Comparison of ENCODE assay signal across 21 cellular contexts in genomic region chr7:44117801-44118429, GRCh38. TPM values are rescaled to one million over a fixed set of nuclear protein-coding genes. Genes with fewer than 3 reads are reported as not detected.
A peak's percentile ranks its signal among the peaks of the same experiment; 100 is the strongest.
DNase-seq lines count a peak whose midpoint lies in the region; ATAC-seq, FAIRE-seq and TF ChIP-seq lines count a peak whose summit lies in the region.
"Had no signal": no experiment of that assay in that cellular context is flagged by ENCODE, and none has a peak within 500 bp of the region (broad histone marks: within the 10 kb centered on the region; RNA-seq: fewer than 3 reads in every experiment).

No MANE protein-coding gene starts in this region.

- no peaks in the 10 kb centered on the region for H3K27me3 ChIP-seq in spleen (replicated peaks in 1 of 7)

- H3K4me3 Mint-ChIP-seq in activated T-helper 2 cell treated with anti-CD3 and anti-CD28 coated beads, Interferon-gamma antibody, Interleukin-2, Interleukin-4, amounts not matched to agents 10 μg/mL and 5 μg/mL and 100 μg/mL, durations not matched to agents 14 hours and 24 hours and 36 hours (ENCODE audit: low read depth): peak overlapping the region; percentile 2
- H3K4me3 Mint-ChIP-seq: CD4-positive, CD25-positive, alpha-beta regulatory T cell; GM23338 had no signal

- H3K9me3 ChIP-seq in KOPT-K1 (ENCODE audit: insufficient read depth, low read length, poor library complexity, severe bottlenecking) (no peaks in the 10 kb centered on the region), kidney (ENCODE audit: control insufficient read depth in 1 of 2, low read length in 2 of 2) (no peaks in the 10 kb centered on the region), spleen (no peaks in the 10 kb centered on the region)
- H3K9me3 ChIP-seq: HAP-1 had no signal

- no peak for TF ChIP-seq CTCF in kidney (IDR thresholded peaks at IDR 0.05; ENCODE audit: borderline replicate concordance, extremely low read depth, insufficient read depth)
- no peak for TF ChIP-seq CTCF in spleen (IDR thresholded peaks at IDR 0.05 in 8 of 11, conservative IDR thresholded peaks at IDR 0.05 in 3 of 11)

- H3K4me3 ChIP-seq in kidney (ENCODE audit: low read length in 2 of 2) (no peak overlapping the region), spleen (no peak overlapping the region)
- H3K4me3 ChIP-seq: GM23338, HAP-1 had no signal

- intact Hi-C loops in activated T-helper 2 cell treated with anti-CD3 and anti-CD28 coated beads, Interferon-gamma antibody, Interleukin-2, Interleukin-4, amounts not matched to agents 10 μg/mL and 5 μg/mL and 100 μg/mL, durations not matched to agents 14 hours and 24 hours and 36 hours (cut with micrococcal nuclease): no loop called here
- intact Hi-C loops in kidney (cut with DNase I): no loop called here
- intact Hi-C loops in spleen (cut with DNase I; ENCODE audit: low total_unique reads): no loop called here

- no peak overlapping the region for H3K27ac Mint-ChIP-seq in activated T-helper 2 cell treated with anti-CD3 and anti-CD28 coated beads, Interferon-gamma antibody, Interleukin-2, Interleukin-4, amounts not matched to agents 10 μg/mL and 5 μg/mL and 100 μg/mL, durations not matched to agents 14 hours and 24 hours and 36 hours
- H3K27ac Mint-ChIP-seq: GM23338 had no signal

- no peak for DNase-seq in activated T-helper 2 cell treated with anti-CD3 and anti-CD28 coated beads, Interferon-gamma antibody, Interleukin-2, Interleukin-4, amounts not matched to agents 10 μg/mL and 5 μg/mL and 100 μg/mL, durations not matched to agents 14 hours and 24 hours and 36 hours (ENCODE audit: low spot score)
- peak; percentile 63 for DNase-seq in kidney
- DNase-seq in spleen: peak; percentile 54
- DNase-seq in left lobe of liver (ENCODE audit: low spot score): no peak
- DNase-seq in SHP77 treated with DMSO at 0.1 percent for 48 hours (lab: John Stamatoyannopoulos, UW): no peak
- DNase-seq: CD4-positive, CD25-positive, alpha-beta regulatory T cell; DMS79 treated with DMSO at 0.1 percent for 48 hours; MM.1S; NCI-H1048; NCI-H1417 treated with DMSO at 0.1 percent for 48 hours; NCI-H187; NCI-H510A treated with DMSO at 0.1 percent for 48 hours; NCI-H82 had no signal

- no peaks in the 10 kb centered on the region for H3K9me3 Mint-ChIP-seq in activated T-helper 2 cell treated with anti-CD3 and anti-CD28 coated beads, Interferon-gamma antibody, Interleukin-2, Interleukin-4, amounts not matched to agents 10 μg/mL and 5 μg/mL and 100 μg/mL, durations not matched to agents 14 hours and 24 hours and 36 hours
- H3K9me3 Mint-ChIP-seq: GM23338 had no signal

- ATAC-seq in left lobe of liver: no peak
- ATAC-seq in GM19035 (IDR thresholded peaks at IDR 0.05; ENCODE audit: unreplicated experiment): no peak
- no peak for ATAC-seq in HG02973 (IDR thresholded peaks at IDR 0.05; ENCODE audit: unreplicated experiment)
- ATAC-seq: GM23338, Panc1 had no signal

- peaks cover 28% of the 10 kb centered on the region for H3K4me1 Mint-ChIP-seq in activated T-helper 2 cell treated with anti-CD3 and anti-CD28 coated beads, Interferon-gamma antibody, Interleukin-2, Interleukin-4, amounts not matched to agents 10 μg/mL and 5 μg/mL and 100 μg/mL, durations not matched to agents 14 hours and 24 hours and 36 hours (ENCODE audit: low read depth)

- peaks cover 93% of the 10 kb centered on the region for H3K36me3 ChIP-seq in KOPT-K1 (ENCODE audit: insufficient read depth, low read length)
- H3K36me3 ChIP-seq in kidney (ENCODE audit: control insufficient read depth in 1 of 2, insufficient read depth in 2 of 2, low read length in 2 of 2): peaks cover 4 to 6% of the 10 kb centered on the region in 2 donors
- H3K36me3 ChIP-seq in spleen: peaks cover 0 to 90% (median 46%) of the 10 kb centered on the region in 6 donors

- no peaks in the 10 kb centered on the region for H3K27me3 Mint-ChIP-seq in activated T-helper 2 cell treated with anti-CD3 and anti-CD28 coated beads, Interferon-gamma antibody, Interleukin-2, Interleukin-4, amounts not matched to agents 10 μg/mL and 5 μg/mL and 100 μg/mL, durations not matched to agents 14 hours and 24 hours and 36 hours (ENCODE audit: low read depth)
- H3K27me3 Mint-ChIP-seq: CD4-positive, CD25-positive, alpha-beta regulatory T cell had no signal

- H3K27ac ChIP-seq in KOPT-K1 (ENCODE audit: low read depth, low read length, poor library complexity, severe bottlenecking): peak overlapping the region; percentile 39
- no peak overlapping the region for H3K27ac ChIP-seq in kidney (ENCODE audit: low read depth in 2 of 2, low read length in 2 of 2)
- H3K27ac ChIP-seq in spleen: no peak overlapping the region

- no peak for TF ChIP-seq POLR2A in spleen (IDR thresholded peaks at IDR 0.05)

- H3K36me3 Mint-ChIP-seq in activated T-helper 2 cell treated with anti-CD3 and anti-CD28 coated beads, Interferon-gamma antibody, Interleukin-2, Interleukin-4, amounts not matched to agents 10 μg/mL and 5 μg/mL and 100 μg/mL, durations not matched to agents 14 hours and 24 hours and 36 hours (ENCODE audit: low read depth): peaks cover 73% of the 10 kb centered on the region

- no peak for FAIRE-seq in kidney (lab: Jason Lieb, UNC)
- FAIRE-seq: GM12891 had no signal

- 83 to 93% (median 91%) methylated on average over 5 to 13 of the region's 13 CpGs for WGBS in spleen, 5 donors

- H3K9ac ChIP-seq in kidney (ENCODE audit: low read length in 2 of 2): no peak overlapping the region

- peaks cover 0 to 4% of the 10 kb centered on the region in 2 donors for H3K4me1 ChIP-seq in kidney (ENCODE audit: control insufficient read depth in 1 of 2, insufficient read depth in 1 of 2, low read depth in 1 of 2, low read length in 2 of 2)
- peaks cover 9 to 29% (median 13%) of the 10 kb centered on the region in 6 donors for H3K4me1 ChIP-seq in spleen

RNA-seq across cellular contexts. Expression of gene POLD2, which starts 5.4 kb away (rescaled TPM):
- total RNA-seq in activated T-helper 2 cell treated with anti-CD3 and anti-CD28 coated beads, Interferon-gamma antibody, Interleukin-2, Interleukin-4, amounts not matched to agents 10 μg/mL and 5 μg/mL and 100 μg/mL, durations not matched to agents 14 hours and 24 hours and 36 hours: 205 and 215 TPM in 2 replicates
- 60.0 TPM for total RNA-seq in kidney
- polyA plus RNA-seq in kidney (ENCODE audit: insufficient read depth, low read depth, low replicate concordance): 119 TPM
- 10 to 100 TPM; 31.9 to 73.0 (median 40.9) TPM for total RNA-seq in spleen
- polyA plus RNA-seq in spleen: 10 to 100 TPM; 53.7 to 79.1 (median 69.4) TPM
- total RNA-seq in left lobe of liver: 78.3 TPM

RNA-seq across cellular contexts. Expression of gene AEBP1, which starts 13.8 kb away (rescaled TPM):
- 36.4 and 38.7 TPM in 2 replicates for total RNA-seq in activated T-helper 2 cell treated with anti-CD3 and anti-CD28 coated beads, Interferon-gamma antibody, Interleukin-2, Interleukin-4, amounts not matched to agents 10 μg/mL and 5 μg/mL and 100 μg/mL, durations not matched to agents 14 hours and 24 hours and 36 hours
- total RNA-seq in kidney (164 TPM), spleen (100 to 1,000 TPM in 2 of 7 donors, 10 to 100 TPM in 5; 67.5 to 106 (median 88.3) TPM), left lobe of liver (9.4 TPM)
- polyA plus RNA-seq in kidney (ENCODE audit: insufficient read depth, low read depth, low replicate concordance) (89.4 TPM), spleen (10 to 100 TPM; 41.3 to 71.7 (median 49.7) TPM)
- total RNA-seq: SK-MEL-5 had no signal

RNA-seq across cellular contexts. Expression of gene MYL7, which starts 23.2 kb away (rescaled TPM):
- not detected in 2 replicates for total RNA-seq in activated T-helper 2 cell treated with anti-CD3 and anti-CD28 coated beads, Interferon-gamma antibody, Interleukin-2, Interleukin-4, amounts not matched to agents 10 μg/mL and 5 μg/mL and 100 μg/mL, durations not matched to agents 14 hours and 24 hours and 36 hours
- total RNA-seq in kidney (not detected), spleen (1 to 10 TPM in 1 of 7 donors, not detected in 6; 1.6 TPM), left lobe of liver (not detected)
- polyA plus RNA-seq in kidney (ENCODE audit: insufficient read depth, low read depth, low replicate concordance) (not detected), spleen (under 1 TPM in 1 of 3 donors, not detected in 2; 0.22 TPM)
- total RNA-seq: CD4-positive, CD25-positive, alpha-beta regulatory T cell; GM23338; SK-MEL-5 had no signal
- polyA plus RNA-seq: CD4-positive, CD25-positive, alpha-beta regulatory T cell had no signal

RNA-seq across cellular contexts. Expression of gene POLM, which starts 35.6 kb away (rescaled TPM):
- total RNA-seq in activated T-helper 2 cell treated with anti-CD3 and anti-CD28 coated beads, Interferon-gamma antibody, Interleukin-2, Interleukin-4, amounts not matched to agents 10 μg/mL and 5 μg/mL and 100 μg/mL, durations not matched to agents 14 hours and 24 hours and 36 hours: 36.8 and 42.7 TPM in 2 replicates
- total RNA-seq in kidney: 41.4 TPM
- polyA plus RNA-seq in kidney (ENCODE audit: insufficient read depth, low read depth, low replicate concordance): 16.3 TPM
- 100 to 1,000 TPM in 1 of 7 donors, 10 to 100 TPM in 6; 42.8 to 104 (median 63.4) TPM for total RNA-seq in spleen
- polyA plus RNA-seq in spleen: 10 to 100 TPM; 22.0 to 44.9 (median 30.3) TPM
- 21.0 TPM for total RNA-seq in left lobe of liver

RNA-seq across cellular contexts. Expression of gene PGAM2, which starts 52.5 kb away (rescaled TPM):
- total RNA-seq in activated T-helper 2 cell treated with anti-CD3 and anti-CD28 coated beads, Interferon-gamma antibody, Interleukin-2, Interleukin-4, amounts not matched to agents 10 μg/mL and 5 μg/mL and 100 μg/mL, durations not matched to agents 14 hours and 24 hours and 36 hours: 0.67 and 0.73 TPM in 2 replicates
- total RNA-seq in kidney (2.1 TPM), spleen (1 to 10 TPM in 4 of 7 donors, under 1 TPM in 2, not detected in 1; 0.75 to 2.8 (median 1.2) TPM), left lobe of liver (not detected)
- polyA plus RNA-seq in kidney (ENCODE audit: insufficient read depth, low read depth, low replicate concordance) (37.7 TPM), spleen (1 to 10 TPM; 1.6 to 4.0 (median 2.6) TPM)
- total RNA-seq: SK-MEL-5 had no signal
- polyA plus RNA-seq: CD4-positive, CD25-positive, alpha-beta regulatory T cell had no signal

Comparison
In these comparisons a context has a peak if more than half of its experiments do, and no peak if none do; other contexts are left out.
1. DNase-seq: peak in kidney (single experiment) and spleen (single experiment); none in activated T-helper 2 cell treated with anti-CD3 and anti-CD28 coated beads, Interferon-gamma antibody, Interleukin-2, Interleukin-4, amounts not matched to agents 10 μg/mL and 5 μg/mL and 100 μg/mL, durations not matched to agents 14 hours and 24 hours and 36 hours (single experiment), left lobe of liver (single experiment) and SHP77 treated with DMSO at 0.1 percent for 48 hours (single experiment).